ENCODE assay signal across 27 cellular contexts in the genomic region with DNA sequence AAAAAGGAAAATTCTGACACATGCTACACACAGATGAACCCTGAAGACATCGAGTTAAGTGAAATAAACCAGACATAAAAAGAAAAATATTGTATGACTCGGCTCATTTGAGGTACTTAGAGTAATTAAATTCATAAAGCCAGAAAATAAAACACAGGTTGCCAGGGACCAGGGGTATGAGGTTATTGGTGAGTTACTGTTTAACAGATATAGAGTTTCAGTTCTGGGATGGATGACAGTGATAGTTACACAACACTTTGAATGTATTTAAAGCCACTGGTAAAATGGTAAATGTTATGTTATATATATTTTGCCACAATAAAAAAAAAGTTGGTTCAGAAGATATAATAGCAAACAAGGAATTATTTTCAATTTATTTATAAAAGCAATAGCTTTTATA.
"Had no signal": no experiment of that assay in that cellular context is flagged by ENCODE, and none has a peak within 500 bp of the region (broad histone marks: within the 10 kb centered on the region; RNA-seq: fewer than 3 reads in every experiment).

No MANE protein-coding gene starts in this region.

- ATAC-seq: activated CD4-positive, alpha-beta T cell treated with anti-CD3 and anti-CD28 coated beads for 36 hours; activated naive CD4-positive, alpha-beta T cell treated with anti-CD3 and anti-CD28 coated beads, Interleukin-2, amount 50 U/mL, for 72 hours; activated T-cell treated with anti-CD3 and anti-CD28 coated beads, Interleukin-2, amount 50 U/mL, for 72 hours; heart right ventricle; stimulated activated naive B cell treated with anti-CD40 and anti-IgM and Interleukin-4, amounts not matched to agents 10 μg/mL and 1 μg/mL and 100 μg/mL, for 72 hours had no signal

- H3K9me3 ChIP-seq: colonic mucosa, esophagus squamous epithelium, heart right ventricle, pancreas, prostate gland, sigmoid colon, stomach, thyroid gland, upper lobe of left lung, vagina had no signal

- H3K27me3 ChIP-seq: colonic mucosa, esophagus squamous epithelium, pancreas, sigmoid colon, stomach, thyroid gland, upper lobe of left lung, vagina had no signal

- FAIRE-seq: bronchial epithelial cell, endometrium, pancreas, small intestine had no signal

- H3K27ac ChIP-seq: colonic mucosa, epithelial cell of prostate, esophagus squamous epithelium, heart right ventricle, pancreas, prostate gland, sigmoid colon, stomach, thyroid gland, upper lobe of left lung, vagina had no signal

- H3K4me3 ChIP-seq: colonic mucosa, esophagus squamous epithelium, heart right ventricle, pancreas, prostate gland, sigmoid colon, stomach, thyroid gland, upper lobe of left lung, vagina had no signal

- H3K36me3 ChIP-seq: colonic mucosa, esophagus squamous epithelium, heart right ventricle, pancreas, prostate gland, sigmoid colon, stomach, thyroid gland, upper lobe of left lung, vagina had no signal

- H3K4me1 ChIP-seq: colonic mucosa, esophagus squamous epithelium, heart right ventricle, pancreas, prostate gland, sigmoid colon, stomach, thyroid gland, upper lobe of left lung, vagina had no signal

- DNase-seq: activated CD4-positive, alpha-beta T cell treated with anti-CD3 and anti-CD28 coated beads for 36 hours; activated CD4-positive, CD25-positive, alpha-beta regulatory T cell; activated naive CD4-positive, alpha-beta T cell; activated T-cell treated with anti-CD3 and anti-CD28 coated beads for 4 hours; activated T-cell treated with anti-CD3 and anti-CD28 coated beads, Interleukin-2, amount 50 U/mL, for 72 hours; colonic mucosa; effector CD8-positive, alpha-beta T cell; esophagus squamous epithelium; foreskin melanocyte; heart right ventricle; mammary epithelial cell; naive B cell; nephron progenitor cell; pancreas; sigmoid colon; small intestine; stimulated activated CD4-positive, alpha-beta T cell treated with anti-CD3 and anti-CD28 coated beads, Interleukin-1b, Interleukin-23, amount 100 ng/mL, for 48 hours; stimulated activated naive B cell treated with anti-CD40 and anti-IgM and Interleukin-4, amounts not matched to agents 10 μg/mL and 1 μg/mL and 100 μg/mL, for 72 hours; stomach; thyroid gland; upper lobe of left lung had no signal
